35 cellular contexts compared by ENCODE assay signal in the genomic region with DNA sequence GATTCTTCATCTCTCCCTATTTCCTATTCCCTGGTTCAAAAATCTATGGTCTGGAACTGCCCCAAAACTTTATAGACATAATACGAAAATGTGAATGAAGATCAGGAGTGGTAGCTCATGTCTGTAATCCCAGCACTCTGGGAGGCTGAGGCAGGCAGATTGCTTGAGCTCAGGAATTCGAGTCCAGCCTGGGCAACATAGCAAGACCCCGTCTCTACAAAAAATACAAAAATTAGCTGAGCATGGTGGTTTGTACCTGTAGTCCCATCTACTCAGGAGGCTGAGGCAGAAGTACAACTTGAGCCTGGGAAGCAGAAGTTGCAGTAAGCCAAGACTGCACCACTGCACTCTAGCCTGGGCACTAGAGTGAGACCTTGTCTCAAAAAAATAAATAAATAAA.
"Had no signal": no experiment of that assay in that cellular context is flagged by ENCODE, and none has a peak within 500 bp of the region (broad histone marks: within the 10 kb centered on the region; RNA-seq: fewer than 3 reads in every experiment).

No MANE protein-coding gene starts in this region.

- H3K27me3 ChIP-seq: MG63 had no signal

- DNase-seq: Karpas-422, Kasumi-1, MG63, MM.1S, MV-4-11, NCI-H1048, NCI-H1092, NCI-H1092 treated with DMSO at 0.1 percent for 48 hours, NCI-H1105, NCI-H1105 treated with DMSO at 0.1 percent for 48 hours, NCI-H1417, NCI-H1417 treated with DMSO at 0.1 percent for 48 hours, NCI-H1436, NCI-H1436 treated with DMSO at 0.1 percent for 48 hours, NCI-H146, NCI-H1694, NCI-H1694 treated with DMSO at 0.1 percent for 48 hours, NCI-H187, NCI-H187 treated with DMSO at 0.1 percent for 48 hours, NCI-H1930, NCI-H2029, NCI-H2029 treated with DMSO at 0.1 percent for 48 hours, NCI-H2081, NCI-H2081 treated with DMSO at 0.1 percent for 48 hours, NCI-H2171, NCI-H2171 treated with DMSO at 0.1 percent for 48 hours, NCI-H2227 treated with DMSO at 0.1 percent for 48 hours, NCI-H226, NCI-H345, NCI-H446, NCI-H446 treated with DMSO at 0.1 percent for 48 hours, NCI-H510A, NCI-H510A treated with DMSO at 0.1 percent for 48 hours, NCI-H524, NCI-H524 treated with DMSO at 0.1 percent for 48 hours had no signal

- H3K9me3 ChIP-seq: MG63 had no signal

- H3K4me3 ChIP-seq: MG63 had no signal
